28 cellular contexts compared by ENCODE assay signal in the genomic region with DNA sequence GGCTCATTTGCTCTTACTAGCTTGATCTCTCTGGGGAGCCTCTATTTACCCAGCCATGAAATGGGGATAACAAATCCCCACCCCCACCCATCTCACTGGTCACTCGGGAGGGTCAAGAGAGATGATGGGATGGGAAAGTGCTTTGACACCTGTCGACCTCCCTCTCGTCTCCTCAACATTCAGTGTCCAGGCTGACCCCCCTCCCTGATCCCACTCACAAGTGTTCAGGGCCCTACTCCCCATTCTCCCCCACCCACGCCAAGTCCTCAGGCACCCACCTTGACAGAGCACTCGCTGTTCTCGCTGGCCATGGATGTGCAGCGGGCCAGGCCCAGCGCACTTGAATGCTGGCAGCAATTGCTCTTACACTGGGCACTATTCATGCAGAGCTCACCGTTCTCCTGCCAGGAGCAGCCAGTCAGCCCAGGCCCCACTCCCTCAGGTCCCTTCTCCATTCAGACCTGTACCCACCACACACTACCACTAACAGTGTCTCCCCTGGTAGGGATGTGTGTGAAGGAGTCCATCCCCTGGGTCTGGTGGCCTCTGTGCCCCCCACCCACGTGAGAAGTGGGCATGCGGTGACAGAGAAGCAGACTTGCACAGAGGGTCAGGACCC. TPM values are rescaled to one million over a fixed set of nuclear protein-coding genes. Genes with fewer than 3 reads are reported as not detected.
DNase-seq lines count a peak whose midpoint lies in the region; ATAC-seq, FAIRE-seq and TF ChIP-seq lines count a peak whose summit lies in the region.
"Had no signal": no experiment of that assay in that cellular context is flagged by ENCODE, and none has a peak within 500 bp of the region (broad histone marks: within the 10 kb centered on the region; RNA-seq: fewer than 3 reads in every experiment).

No MANE protein-coding gene starts in this region.

- TF ChIP-seq POLR2A in GM12891 (IDR thresholded peaks at IDR 0.05; ENCODE audit: low read depth, low read length), result no peak

- peaks cover 16% of the 10 kb centered on the region for H3K4me1 Mint-ChIP-seq in GM23338
- peaks cover 3% of the 10 kb centered on the region for H3K4me1 Mint-ChIP-seq in astrocyte (ENCODE audit: low read depth, unreplicated experiment)
- no peaks in the 10 kb centered on the region for H3K4me1 Mint-ChIP-seq in stimulated activated memory B cell treated with anti-CD40 and anti-IgM and Interleukin-4, amounts not matched to agents 10 μg/mL and 1 μg/mL and 100 μg/mL, for 72 hours
- H3K4me1 Mint-ChIP-seq: IgD-negative memory B cell had no signal

- H3K4me2 ChIP-seq in GM23338 (no peak overlapping the region), astrocyte (ENCODE audit: low read length) (no peak overlapping the region)
- H3K4me2 ChIP-seq: A549; BLaER1 treated with 17β-estradiol and CSF1 and Interleukin-3, amounts not matched to agents 10 nM and 100 nM; PC-9 had no signal

- H3K4me3 Mint-ChIP-seq in GM23338 (no peak overlapping the region), astrocyte (ENCODE audit: unreplicated experiment) (peak overlapping the region; percentile 27)
- H3K4me3 Mint-ChIP-seq in stimulated activated memory B cell treated with anti-CD40 and anti-IgM and Interleukin-4, amounts not matched to agents 10 μg/mL and 1 μg/mL and 100 μg/mL, for 72 hours, result no peak overlapping the region
- H3K4me3 Mint-ChIP-seq: CD4-positive, alpha-beta T cell; HFFc6 had no signal

- intact Hi-C loops in mucosa of descending colon (cut with DNase I, micrococcal nuclease), result no loop called here

- H3K9me2 ChIP-seq in GM23338 (ENCODE audit: insufficient read depth), result peaks cover 14% of the 10 kb centered on the region; the same call in 1 of the 2 replicates

- H3K4me3 ChIP-seq in GM23338, result no peak overlapping the region
- no peak overlapping the region for H3K4me3 ChIP-seq in astrocyte (ENCODE audit: insufficient read depth, low read depth, low read length)
- H3K4me3 ChIP-seq in mucosa of descending colon, result no peak overlapping the region
- H3K4me3 ChIP-seq: A549; BLaER1 treated with 17β-estradiol and CSF1 and Interleukin-3, amounts not matched to agents 10 nM and 100 nM; HAP-1; PC-9; SJCRH30 had no signal

- peaks cover 8% of the 10 kb centered on the region for H3K27me3 Mint-ChIP-seq in GM23338 (ENCODE audit: insufficient read depth, low read depth, poor library complexity)
- H3K27me3 Mint-ChIP-seq in astrocyte (ENCODE audit: low read depth, unreplicated experiment), result peaks cover 46% of the 10 kb centered on the region
- peaks cover 20% of the 10 kb centered on the region for H3K27me3 Mint-ChIP-seq in stimulated activated memory B cell treated with anti-CD40 and anti-IgM and Interleukin-4, amounts not matched to agents 10 μg/mL and 1 μg/mL and 100 μg/mL, for 72 hours

- H3K9me3 Mint-ChIP-seq in GM23338, result no peaks in the 10 kb centered on the region
- no peaks in the 10 kb centered on the region for H3K9me3 Mint-ChIP-seq in astrocyte (ENCODE audit: unreplicated experiment)
- no peaks in the 10 kb centered on the region for H3K9me3 Mint-ChIP-seq in stimulated activated memory B cell treated with anti-CD40 and anti-IgM and Interleukin-4, amounts not matched to agents 10 μg/mL and 1 μg/mL and 100 μg/mL, for 72 hours
- H3K9me3 Mint-ChIP-seq: CD4-positive, alpha-beta T cell; HFFc6; IgD-negative memory B cell had no signal

- H3K9ac ChIP-seq in astrocyte (ENCODE audit: low read length), result no peak overlapping the region
- H3K9ac ChIP-seq: BLaER1 treated with 17β-estradiol and CSF1 and Interleukin-3, amounts not matched to agents 10 nM and 100 nM had no signal

- no peak for FAIRE-seq in astrocyte (lab: Jason Lieb, UNC)
- FAIRE-seq in GM12891 (lab: Jason Lieb, UNC), result no peak
- FAIRE-seq: A549, GM18507 had no signal

- DNase-seq in GM23338 (ENCODE audit: low spot score) (no peak), astrocyte (ENCODE audit: low read depth) (no peak), mucosa of descending colon (no peak), GM12891 (ENCODE audit: insufficient read length, low spot score) (no peak), G401 (ENCODE audit: low spot score) (no peak)
- DNase-seq: AML-193; CD4-positive, alpha-beta T cell; COR-L47; GDM1; HFFc6; NCI-H1092; NCI-H1436; NCI-H187 treated with DMSO at 0.1 percent for 48 hours; NCI-H2171 treated with DMSO at 0.1 percent for 48 hours; NCI-H524; NCI-H748 treated with DMSO at 0.1 percent for 48 hours; PC-9; SJCRH30 had no signal

- H3K9me3 ChIP-seq in astrocyte (ENCODE audit: insufficient read depth, low read depth, low read length) (no peaks in the 10 kb centered on the region), mucosa of descending colon (no peaks in the 10 kb centered on the region)
- H3K9me3 ChIP-seq: BLaER1 treated with 17β-estradiol and CSF1 and Interleukin-3, amounts not matched to agents 10 nM and 100 nM; HAP-1; SJCRH30 had no signal

- H3K27ac Mint-ChIP-seq in GM23338 (0 out of 2 replicates have a peak overlapping the region, but pooled peaks have one; percentile 17), astrocyte (ENCODE audit: unreplicated experiment) (no peak overlapping the region)
- no peak overlapping the region for H3K27ac Mint-ChIP-seq in stimulated activated memory B cell treated with anti-CD40 and anti-IgM and Interleukin-4, amounts not matched to agents 10 μg/mL and 1 μg/mL and 100 μg/mL, for 72 hours
- H3K27ac Mint-ChIP-seq: CD4-positive, alpha-beta T cell; HFFc6; IgD-negative memory B cell had no signal

- ATAC-seq in GM23338, result no peak
- ATAC-seq in mucosa of descending colon, result peak; percentile 16
- ATAC-seq in stimulated activated memory B cell treated with anti-CD40 and anti-IgM and Interleukin-4, amounts not matched to agents 10 μg/mL and 1 μg/mL and 100 μg/mL, for 72 hours, result peak; percentile 49
- ATAC-seq in HG03108 (IDR thresholded peaks at IDR 0.05; ENCODE audit: unreplicated experiment), result no peak
- ATAC-seq: A549, Right ventricle myocardium inferior, SK-N-SH treated with all-trans-retinoic acid at 6 μM for 48 hours had no signal

- H3K27me3 ChIP-seq in GM23338 (ENCODE audit: insufficient read depth) (no peaks in the 10 kb centered on the region), astrocyte (ENCODE audit: insufficient read depth, low read length) (peaks cover 6% of the 10 kb centered on the region)
- H3K27me3 ChIP-seq: BLaER1 treated with 17β-estradiol and CSF1 and Interleukin-3, amounts not matched to agents 10 nM and 100 nM; SJCRH30 had no signal

- H4K20me1 ChIP-seq in GM23338 (replicated peaks; ENCODE audit: insufficient read depth), result no peaks in the 10 kb centered on the region
- H4K20me1 ChIP-seq in astrocyte (ENCODE audit: insufficient read depth, low read length), result no peaks in the 10 kb centered on the region

- H3K36me3 Mint-ChIP-seq in GM23338 (ENCODE audit: low read depth), result no peaks in the 10 kb centered on the region
- peaks cover 3% of the 10 kb centered on the region for H3K36me3 Mint-ChIP-seq in astrocyte (ENCODE audit: low read depth, unreplicated experiment)
- no peaks in the 10 kb centered on the region for H3K36me3 Mint-ChIP-seq in stimulated activated memory B cell treated with anti-CD40 and anti-IgM and Interleukin-4, amounts not matched to agents 10 μg/mL and 1 μg/mL and 100 μg/mL, for 72 hours
- H3K36me3 Mint-ChIP-seq: IgD-negative memory B cell had no signal

- no peak for TF ChIP-seq CTCF in GM23338 (conservative IDR thresholded peaks at IDR 0.05; ENCODE audit: low read depth in 2 of 2)
- no peak for TF ChIP-seq CTCF in astrocyte (IDR thresholded peaks at IDR 0.05; ENCODE audit: insufficient read depth, low read depth, low read length)
- no peak for TF ChIP-seq CTCF in mucosa of descending colon (IDR thresholded peaks at IDR 0.05)

- no peak overlapping the region for H2AFZ ChIP-seq in GM23338
- no peak overlapping the region for H2AFZ ChIP-seq in astrocyte (ENCODE audit: low read depth, low read length)
- H2AFZ ChIP-seq: PC-9 had no signal

- in situ Hi-C loops in G401 (cut with HindIII; ENCODE audit: low sequenced_read_pairs), result loop anchor here (5.0 kb wide), 1 partner anchor 62 kb away; no protein-coding TSS in a partner anchor

- no peaks in the 10 kb centered on the region for H3K79me2 ChIP-seq in GM23338 (replicated peaks; ENCODE audit: insufficient read depth)
- no peaks in the 10 kb centered on the region for H3K79me2 ChIP-seq in astrocyte (ENCODE audit: insufficient read depth, low read length)

- no peaks in the 10 kb centered on the region for H3K36me3 ChIP-seq in GM23338 (ENCODE audit: insufficient read depth)
- H3K36me3 ChIP-seq in astrocyte (ENCODE audit: insufficient read depth, low read length), result no peaks in the 10 kb centered on the region
- H3K36me3 ChIP-seq in mucosa of descending colon (ENCODE audit: low read depth), result no peaks in the 10 kb centered on the region
- H3K36me3 ChIP-seq: BLaER1 treated with 17β-estradiol and CSF1 and Interleukin-3, amounts not matched to agents 10 nM and 100 nM; HAP-1; SJCRH30 had no signal

- H3F3A ChIP-seq in GM23338 (replicated peaks; ENCODE audit: low read depth), result peaks cover 6% of the 10 kb centered on the region; the same call in 1 of the 2 replicates

- H3K27ac ChIP-seq in GM23338 (ENCODE audit: low read depth) (no peak overlapping the region), astrocyte (ENCODE audit: low read depth, low read length) (no peak overlapping the region)
- H3K27ac ChIP-seq: A549; BLaER1 treated with 17β-estradiol and CSF1 and Interleukin-3, amounts not matched to agents 10 nM and 100 nM; PC-9; SJCRH30 had no signal

- H3K4me1 ChIP-seq in GM23338 (ENCODE audit: insufficient read depth) (peaks cover 8% of the 10 kb centered on the region), astrocyte (ENCODE audit: insufficient read depth, low read length) (no peaks in the 10 kb centered on the region), mucosa of descending colon (ENCODE audit: low read depth) (no peaks in the 10 kb centered on the region)
- H3K4me1 ChIP-seq: A549, SJCRH30 had no signal

RNA-seq across cellular contexts. Expression of a gene that starts 1.6 kb away (rescaled TPM):
- total RNA-seq in GM23338 (2014; rRNA removed; shearing (Covaris generic)), result not detected in 2 replicates
- not detected in 2 replicates for polyA plus RNA-seq in GM23338 (2016; fragmentation: Nextera tagmentation; extraction: Ambion mirVana)
- total RNA-seq in astrocyte (not detected in 2 replicates), mucosa of descending colon (not detected)
- polyA plus RNA-seq in GM12891 (2012; ENCODE audit: low read depth, missing spikeins), result not detected
- total RNA-seq in G401 (2014; rRNA removed; shearing (Covaris generic)), result not detected in 2 replicates
- total RNA-seq: CD4-positive, alpha-beta T cell; HFFc6; PC-9; Right ventricle myocardium inferior; RPMI7951; SJCRH30 had no signal
- polyA plus RNA-seq: A549, IgD-negative memory B cell had no signal

RNA-seq across cellular contexts. Expression of a gene that starts 9.6 kb away (rescaled TPM):
- not detected in 2 replicates for total RNA-seq in GM23338 (2014; rRNA removed; shearing (Covaris generic))
- not detected in 2 replicates for polyA plus RNA-seq in GM23338 (2016; fragmentation: Nextera tagmentation; extraction: Ambion mirVana)
- total RNA-seq in astrocyte, result not detected in 2 replicates
- under 1 TPM in 1 of 3 donors, not detected in 2; 0.19 TPM for total RNA-seq in mucosa of descending colon
- polyA plus RNA-seq in GM12891 (2012; ENCODE audit: low read depth, missing spikeins), result not detected
- not detected in 2 replicates for total RNA-seq in G401 (2014; rRNA removed; shearing (Covaris generic))
- total RNA-seq: CD4-positive, alpha-beta T cell; HFFc6; Right ventricle myocardium inferior; RPMI7951 had no signal
- polyA plus RNA-seq: IgD-negative memory B cell had no signal

RNA-seq across cellular contexts. Expression of a gene that starts 14.7 kb away (rescaled TPM):
- not detected in 2 replicates for total RNA-seq in GM23338 (2014; rRNA removed; shearing (Covaris generic))
- polyA plus RNA-seq in GM23338 (2016; fragmentation: Nextera tagmentation; extraction: Ambion mirVana), result 0.80 TPM in 1 of 2 replicates, not detected in the other
- not detected in 2 replicates for total RNA-seq in astrocyte
- not detected for total RNA-seq in mucosa of descending colon
- not detected for polyA plus RNA-seq in GM12891 (2012; ENCODE audit: low read depth, missing spikeins)
- total RNA-seq in G401 (2014; rRNA removed; shearing (Covaris generic)), result not detected in 2 replicates
- total RNA-seq: CD4-positive, alpha-beta T cell; HFFc6; PC-9; Right ventricle myocardium inferior; RPMI7951; SJCRH30 had no signal
- polyA plus RNA-seq: A549, IgD-negative memory B cell had no signal

RNA-seq across cellular contexts. Expression of a gene that starts 19.2 kb away (rescaled TPM):
- total RNA-seq in GM23338 (2014; rRNA removed; shearing (Covaris generic)), result 3.1 TPM in 1 of 2 replicates, not detected in the other
- 2.9 and 3.6 TPM in 2 replicates for polyA plus RNA-seq in GM23338 (2016; fragmentation: Nextera tagmentation; extraction: Ambion mirVana)
- not detected in 2 replicates for total RNA-seq in astrocyte
- total RNA-seq in mucosa of descending colon, result not detected
- polyA plus RNA-seq in GM12891 (2012; ENCODE audit: low read depth, missing spikeins), result not detected
- total RNA-seq in G401 (2014; rRNA removed; shearing (Covaris generic)), result not detected in 2 replicates
- total RNA-seq: CD4-positive, alpha-beta T cell; HFFc6; Right ventricle myocardium inferior; RPMI7951; SJCRH30 had no signal
- polyA plus RNA-seq: IgD-negative memory B cell had no signal

RNA-seq across cellular contexts. Expression of a gene that starts 58.7 kb away (rescaled TPM):
- 0.90 and 1.3 TPM in 2 replicates for total RNA-seq in GM23338 (2014; rRNA removed; shearing (Covaris generic))
- 0.94 TPM in 2 replicates for polyA plus RNA-seq in GM23338 (2016; fragmentation: Nextera tagmentation; extraction: Ambion mirVana)
- total RNA-seq in astrocyte (0.25 TPM in 1 of 2 replicates, not detected in the other), mucosa of descending colon (under 1 TPM; 0.31 to 0.55 (median 0.44) TPM)
- polyA plus RNA-seq in GM12891 (2012; ENCODE audit: low read depth, missing spikeins), result 0.83 TPM
- total RNA-seq in G401 (2014; rRNA removed; shearing (Covaris generic)), result 0.68 TPM in 1 of 2 replicates, not detected in the other
- total RNA-seq: Right ventricle myocardium inferior, RPMI7951, SJCRH30 had no signal

Comparison
In these comparisons a context has a peak if more than half of its experiments do, and no peak if none do; other contexts are left out.
1. ATAC-seq: peak in mucosa of descending colon (single experiment) and stimulated activated memory B cell treated with anti-CD40 and anti-IgM and Interleukin-4, amounts not matched to agents 10 μg/mL and 1 μg/mL and 100 μg/mL, for 72 hours (single experiment); none in GM23338 (single experiment) and HG03108 (single experiment).